21 cellular contexts compared by ENCODE assay signal in the genomic region with DNA sequence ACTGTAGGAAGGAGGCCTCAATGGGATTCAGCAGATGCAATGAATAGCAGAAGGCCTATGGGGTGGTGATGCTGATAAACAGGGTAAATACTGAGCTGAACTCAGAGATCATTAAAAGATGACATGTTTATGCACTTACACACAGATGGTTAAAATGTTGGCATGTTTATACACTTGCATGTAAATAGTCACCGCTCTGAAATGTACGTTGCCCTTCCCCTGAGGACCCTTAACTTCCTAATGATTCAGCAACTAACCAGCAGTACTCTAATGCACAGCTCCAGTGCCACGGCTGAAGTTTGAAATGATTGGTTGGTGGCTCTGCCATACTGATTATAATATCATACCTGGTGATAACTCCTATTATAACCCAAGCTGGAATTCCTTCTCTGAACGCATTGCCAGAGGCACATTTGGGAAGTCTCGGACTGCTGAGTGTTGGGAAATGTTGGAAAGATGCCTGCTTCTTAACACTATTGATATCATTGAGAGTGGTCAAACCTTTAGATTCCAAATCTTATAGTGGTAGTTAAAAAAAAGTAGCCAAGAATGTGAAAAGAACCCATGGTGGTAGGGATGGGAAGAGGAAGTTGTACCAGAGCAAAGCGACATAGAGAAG. TPM values are rescaled to one million over a fixed set of nuclear protein-coding genes. Genes with fewer than 3 reads are reported as not detected.
A peak's percentile ranks its signal among the peaks of the same experiment; 100 is the strongest.
DNase-seq lines count a peak whose midpoint lies in the region; ATAC-seq and TF ChIP-seq lines count a peak whose summit lies in the region.
"Had no signal": no experiment of that assay in that cellular context is flagged by ENCODE, and none has a peak within 500 bp of the region (broad histone marks: within the 10 kb centered on the region; RNA-seq: fewer than 3 reads in every experiment).

No MANE protein-coding gene starts in this region.

- H3K36me3 ChIP-seq in Panc1 (ENCODE audit: control insufficient read depth, insufficient read depth, low read length), result no peaks in the 10 kb centered on the region
- H3K36me3 ChIP-seq: colonic mucosa had no signal

- peaks cover 43% of the 10 kb centered on the region for H3K4me1 Mint-ChIP-seq in osteocyte (ENCODE audit: unreplicated experiment)
- H3K4me1 Mint-ChIP-seq: activated T-helper 17 cell treated with anti-CD3 and anti-CD28 coated beads, Interleukin-2, amount 50 U/mL, for 72 hours had no signal

- peaks cover 53% of the 10 kb centered on the region for H3K4me1 ChIP-seq in Panc1 (ENCODE audit: control insufficient read depth, insufficient read depth, low read length)

- no TSS peak for BruUV-seq in Panc1 (replicated peaks; lab: Mats Ljungman, UMichigan)

- no peaks in the 10 kb centered on the region for H3K9me3 Mint-ChIP-seq in osteocyte (ENCODE audit: unreplicated experiment)
- H3K9me3 Mint-ChIP-seq: activated naive CD8-positive, alpha-beta T cell treated with anti-CD3 and anti-CD28 coated beads, Interleukin-2, amount 10 ng/mL, durations not matched to agents 7 days and 5 days; activated T-helper 17 cell treated with anti-CD3 and anti-CD28 coated beads, Interleukin-2, amount 50 U/mL, for 72 hours; CD8-positive, alpha-beta memory T cell; mesothelial cell of epicardium; nephron had no signal

- H3K27me3 ChIP-seq in Panc1 (ENCODE audit: control insufficient read depth, insufficient read depth, low read length), result no peaks in the 10 kb centered on the region

- H3K4me3 ChIP-seq in Panc1 (ENCODE audit: low read depth in 2 of 2, low read length in 2 of 2) (no peak overlapping the region), epithelial cell of esophagus (ENCODE audit: low read length) (no peak overlapping the region)
- H3K4me3 ChIP-seq: colonic mucosa had no signal

- peak; percentile 71 for DNase-seq in ELR (ENCODE audit: low read depth)
- no peak for DNase-seq in Panc1 (ENCODE audit: low read depth, low spot score)
- peak; percentile 89 for DNase-seq in epithelial cell of esophagus (ENCODE audit: low read depth)
- no peak for DNase-seq in osteocyte (ENCODE audit: extremely low spot score, unreplicated experiment)
- DNase-seq in GM03348 (ENCODE audit: low spot score), result no peak
- DNase-seq: activated CD4-positive, alpha-beta T cell treated with anti-CD3 and anti-CD28 coated beads for 1 hour; activated naive CD8-positive, alpha-beta T cell treated with anti-CD3 and anti-CD28 coated beads, Interleukin-2, amount 10 ng/mL, durations not matched to agents 7 days and 5 days; CD8-positive, alpha-beta memory T cell; colonic mucosa; NCI-H1436; NCI-H510A; NK-92 treated with Interleukin-12 subunit alpha and Interleukin-12 subunit beta, amount 100 ng/mL, for 24 hours; posterior cingulate gyrus; RPMI8226 had no signal

- TF ChIP-seq CTCF in Panc1 (IDR thresholded peaks at IDR 0.05) (no peak), epithelial cell of esophagus (IDR thresholded peaks at IDR 0.05; ENCODE audit: insufficient read depth, low read depth, low read length, missing control alignments) (no peak), osteocyte (IDR thresholded peaks at IDR 0.05) (no peak)

- intact Hi-C loops in Panc1 (cut with micrococcal nuclease; ENCODE audit: unreplicated experiment), result loop anchor here (5.0 to 10.0 kb wide), 2 partner anchors 96 to 164 kb away; no protein-coding TSS in a partner anchor

- peak overlapping the region; percentile 99 for H3K27ac Mint-ChIP-seq in osteocyte (ENCODE audit: unreplicated experiment)
- H3K27ac Mint-ChIP-seq: activated naive CD8-positive, alpha-beta T cell treated with anti-CD3 and anti-CD28 coated beads, Interleukin-2, amount 10 ng/mL, durations not matched to agents 7 days and 5 days; activated T-helper 17 cell treated with anti-CD3 and anti-CD28 coated beads, Interleukin-2, amount 50 U/mL, for 72 hours; brain; CD8-positive, alpha-beta memory T cell; mesothelial cell of epicardium; nephron had no signal

- H3K36me3 Mint-ChIP-seq in osteocyte (ENCODE audit: unreplicated experiment), result no peaks in the 10 kb centered on the region
- H3K36me3 Mint-ChIP-seq: activated naive CD8-positive, alpha-beta T cell treated with anti-CD3 and anti-CD28 coated beads, Interleukin-2, amount 10 ng/mL, durations not matched to agents 7 days and 5 days; brain; CD8-positive, alpha-beta memory T cell; mesothelial cell of epicardium had no signal

- in situ Hi-C loops in Panc1 (cut with HindIII; ENCODE audit: low pct_unique_long_range_greater_than_20kb, low sequenced_read_pairs), result no loop called here

- ATAC-seq in Panc1, result no peak; the same call in 1 of the 2 replicates
- ATAC-seq in HG02642 (IDR thresholded peaks at IDR 0.05; ENCODE audit: poor library complexity, unreplicated experiment), result no peak
- ATAC-seq in GM18858 (IDR thresholded peaks at IDR 0.05; ENCODE audit: unreplicated experiment), result no peak
- ATAC-seq: activated T-helper 17 cell treated with anti-CD3 and anti-CD28 coated beads, Interleukin-2, amount 50 U/mL, for 72 hours; sciatic nerve had no signal

- CTCF ChIA-PET in Panc1 (lab: Charles Lee), result no interaction called here

- POLR2A ChIA-PET in Panc1 (lab: Charles Lee), result interaction anchor here (0.7 kb wide), 1 partner anchor 19 kb away, joined by 4 read pairs; no protein-coding TSS in a partner anchor

- no peaks in the 10 kb centered on the region for H3K27me3 Mint-ChIP-seq in osteocyte (ENCODE audit: unreplicated experiment)

- peak overlapping the region; percentile 92 for H3K27ac ChIP-seq in Panc1 (ENCODE audit: low read length)
- H3K27ac ChIP-seq: colonic mucosa had no signal

- H3K9me3 ChIP-seq in Panc1 (ENCODE audit: control insufficient read depth, insufficient read depth, low read depth, low read length), result no peaks in the 10 kb centered on the region
- H3K9me3 ChIP-seq: colonic mucosa had no signal

- no peak overlapping the region for H3K4me3 Mint-ChIP-seq in osteocyte (ENCODE audit: unreplicated experiment)
- H3K4me3 Mint-ChIP-seq: activated naive CD8-positive, alpha-beta T cell treated with anti-CD3 and anti-CD28 coated beads, Interleukin-2, amount 10 ng/mL, durations not matched to agents 7 days and 5 days; activated T-helper 17 cell treated with anti-CD3 and anti-CD28 coated beads, Interleukin-2, amount 50 U/mL, for 72 hours; CD8-positive, alpha-beta memory T cell; mesothelial cell of epicardium; nephron had no signal

RNA-seq across cellular contexts. Expression of a gene that starts 3.7 kb away (rescaled TPM):
- total RNA-seq in Panc1 (2021; ENCODE audit: unreplicated experiment), result 496 TPM
- polyA plus RNA-seq in Panc1 (2012; ENCODE audit: insufficient read length), result 465 TPM
- 492 and 502 TPM in 2 replicates for total RNA-seq in osteocyte
- polyA plus RNA-seq: CD8-positive, alpha-beta memory T cell had no signal

RNA-seq across cellular contexts. Expression of a gene that starts 21.6 kb away (rescaled TPM):
- total RNA-seq in Panc1 (2021; ENCODE audit: unreplicated experiment), result 217 TPM
- 199 TPM for polyA plus RNA-seq in Panc1 (2012; ENCODE audit: insufficient read length)
- 81.6 and 86.8 TPM in 2 replicates for total RNA-seq in osteocyte
- total RNA-seq: activated naive CD8-positive, alpha-beta T cell treated with anti-CD3 and anti-CD28 coated beads, Interleukin-2, amount 10 ng/mL, durations not matched to agents 7 days and 5 days; CD8-positive, alpha-beta memory T cell had no signal
- polyA plus RNA-seq: CD8-positive, alpha-beta memory T cell had no signal

Comparison
In these comparisons a context has a peak if more than half of its experiments do, and no peak if none do; other contexts are left out.
1. DNase-seq: peak in ELR (single experiment) and epithelial cell of esophagus (single experiment); none in Panc1 (single experiment), osteocyte (single experiment) and GM03348 (single experiment).